In genomic region chr1:37307907-37308570, GRCh38 we compare ENCODE assay signal across 17 cellular contexts.
"Had no signal": no experiment of that assay in that cellular context is flagged by ENCODE, and none has a peak within 500 bp of the region (broad histone marks: within the 10 kb centered on the region; RNA-seq: fewer than 3 reads in every experiment).

No MANE protein-coding gene starts in this region.

- H3K4me3 Mint-ChIP-seq: stimulated activated memory B cell treated with anti-CD40 and anti-IgM and Interleukin-4, amounts not matched to agents 10 μg/mL and 1 μg/mL and 100 μg/mL, for 72 hours had no signal

- H3K9me3 ChIP-seq: prostate gland, spleen, upper lobe of right lung had no signal

- H3K9me3 Mint-ChIP-seq: activated naive CD4-positive, alpha-beta T cell treated with anti-CD3 and anti-CD28 coated beads, Interleukin-2, amount 50 U/mL, for 72 hours; stimulated activated memory B cell treated with anti-CD40 and anti-IgM and Interleukin-4, amounts not matched to agents 10 μg/mL and 1 μg/mL and 100 μg/mL, for 72 hours had no signal

- H3K4me3 ChIP-seq: prostate gland, spleen, upper lobe of right lung had no signal

- DNase-seq: activated CD4-positive, alpha-beta T cell treated with anti-CD3 and anti-CD28 coated beads, Interleukin-2, amount 50 U/mL, for 1 hour; activated effector memory CD4-positive, alpha-beta T cell treated with Interleukin-2 at 50 U/mL for 16 hours; activated T-cell treated with anti-CD3 and anti-CD28 coated beads, Interleukin-2, amount 50 U/mL, for 1 hour; amniotic stem cell; glutamatergic neuron; spleen; stimulated activated CD4-positive, alpha-beta T cell treated with anti-CD3 and anti-CD28 coated beads, Interleukin-1b, Interleukin-23, amount 100 ng/mL, for 48 hours; T-helper 2 cell; upper lobe of right lung had no signal

- ATAC-seq: activated naive CD4-positive, alpha-beta T cell treated with anti-CD3 and anti-CD28 coated beads, Interleukin-2, amount 50 U/mL, for 72 hours; esophagus mucosa; sciatic nerve; stimulated activated memory B cell treated with anti-CD40 and anti-IgM and Interleukin-4, amounts not matched to agents 10 μg/mL and 1 μg/mL and 100 μg/mL, for 72 hours; upper lobe of right lung had no signal

- H3K4me1 ChIP-seq: prostate gland, spleen, upper lobe of right lung had no signal

- H3K4me1 Mint-ChIP-seq: stimulated activated memory B cell treated with anti-CD40 and anti-IgM and Interleukin-4, amounts not matched to agents 10 μg/mL and 1 μg/mL and 100 μg/mL, for 72 hours had no signal

- H3K27ac Mint-ChIP-seq: activated naive CD4-positive, alpha-beta T cell treated with anti-CD3 and anti-CD28 coated beads, Interleukin-2, amount 50 U/mL, for 72 hours; stimulated activated memory B cell treated with anti-CD40 and anti-IgM and Interleukin-4, amounts not matched to agents 10 μg/mL and 1 μg/mL and 100 μg/mL, for 72 hours had no signal

- H3K36me3 Mint-ChIP-seq: activated naive CD4-positive, alpha-beta T cell treated with anti-CD3 and anti-CD28 coated beads, Interleukin-2, amount 50 U/mL, for 72 hours; stimulated activated memory B cell treated with anti-CD40 and anti-IgM and Interleukin-4, amounts not matched to agents 10 μg/mL and 1 μg/mL and 100 μg/mL, for 72 hours had no signal

- H3K36me3 ChIP-seq: prostate gland, spleen, upper lobe of right lung had no signal

- H3K27ac ChIP-seq: prostate gland, spleen, upper lobe of right lung had no signal

- FAIRE-seq: endometrium, keratinocyte, TTC549 had no signal
